In the genomic region with DNA sequence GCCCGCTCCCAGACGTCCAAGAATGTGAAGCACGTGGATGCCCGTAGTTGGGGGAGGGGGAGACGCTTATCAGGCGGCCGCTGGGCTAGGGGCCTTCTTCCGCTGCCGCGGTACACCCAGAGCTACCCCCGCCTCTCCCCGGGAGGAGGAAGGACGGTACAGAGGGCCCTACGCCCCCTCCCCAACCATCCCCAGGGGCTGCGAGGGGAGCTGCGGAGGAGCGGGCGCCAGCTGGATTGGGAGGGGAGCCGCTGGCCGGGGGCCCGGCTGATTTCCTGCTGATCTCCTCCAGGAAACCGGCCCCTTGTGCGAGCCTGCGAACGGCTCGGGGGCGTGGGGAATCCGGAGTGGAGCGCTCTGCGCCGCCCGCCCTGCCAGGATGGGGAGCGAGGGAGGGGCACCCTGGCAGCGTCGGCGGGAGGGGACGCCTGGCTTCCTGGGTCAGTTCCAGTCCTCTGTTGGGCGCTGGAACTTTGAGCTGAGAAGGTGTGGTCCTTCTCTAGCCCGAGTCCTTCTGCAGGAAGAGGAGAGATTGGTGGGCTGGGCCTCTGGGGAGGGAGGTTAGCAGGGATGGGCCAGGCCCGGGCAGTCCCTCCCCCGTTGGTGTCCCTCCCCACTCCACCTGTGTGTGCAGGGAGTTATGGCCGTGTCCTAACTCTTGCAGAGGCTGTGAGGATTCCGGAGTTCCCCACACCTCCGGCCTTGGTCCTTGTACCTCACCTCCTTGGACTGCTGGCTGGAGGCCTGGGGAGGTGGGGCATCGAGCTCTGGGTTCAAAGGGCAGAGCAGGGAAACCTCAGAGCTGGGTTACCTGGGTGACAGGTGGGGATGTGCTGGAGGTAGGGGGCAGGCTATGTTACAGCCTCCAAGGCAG, we compare ENCODE assay signal across 1 cellular context.
A peak's percentile ranks its signal among the peaks of the same experiment; 100 is the strongest.
TF ChIP-seq lines count a peak whose summit lies in the region.

No MANE protein-coding gene starts in this region.

TF ChIP-seq in HepG2, 621 proteins besides CTCF, POLR2A, EP300 and RAD21 (continued from another document and continues in another):
- TF ChIP-seq ZNF317 (CRISPR knock-in tag; IDR thresholded peaks at IDR 0.05): 0 out of 2 replicates have a peak, but pooled peaks have one; percentile 33
- TF ChIP-seq, protein P1, sequence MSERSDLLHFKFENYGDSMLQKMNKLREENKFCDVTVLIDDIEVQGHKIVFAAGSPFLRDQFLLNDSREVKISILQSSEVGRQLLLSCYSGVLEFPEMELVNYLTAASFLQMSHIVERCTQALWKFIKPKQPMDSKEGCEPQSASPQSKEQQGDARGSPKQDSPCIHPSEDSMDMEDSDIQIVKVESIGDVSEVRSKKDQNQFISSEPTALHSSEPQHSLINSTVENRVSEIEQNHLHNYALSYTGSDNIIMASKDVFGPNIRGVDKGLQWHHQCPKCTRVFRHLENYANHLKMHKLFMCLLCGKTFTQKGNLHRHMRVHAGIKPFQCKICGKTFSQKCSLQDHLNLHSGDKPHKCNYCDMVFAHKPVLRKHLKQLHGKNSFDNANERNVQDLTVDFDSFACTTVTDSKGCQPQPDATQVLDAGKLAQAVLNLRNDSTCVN (CRISPR knock-in tag; IDR thresholded peaks at IDR 0.05; ENCODE audit: borderline replicate concordance): peak; percentile 64; the same call in 1 of the 2 replicates
- TF ChIP-seq, protein P2, sequence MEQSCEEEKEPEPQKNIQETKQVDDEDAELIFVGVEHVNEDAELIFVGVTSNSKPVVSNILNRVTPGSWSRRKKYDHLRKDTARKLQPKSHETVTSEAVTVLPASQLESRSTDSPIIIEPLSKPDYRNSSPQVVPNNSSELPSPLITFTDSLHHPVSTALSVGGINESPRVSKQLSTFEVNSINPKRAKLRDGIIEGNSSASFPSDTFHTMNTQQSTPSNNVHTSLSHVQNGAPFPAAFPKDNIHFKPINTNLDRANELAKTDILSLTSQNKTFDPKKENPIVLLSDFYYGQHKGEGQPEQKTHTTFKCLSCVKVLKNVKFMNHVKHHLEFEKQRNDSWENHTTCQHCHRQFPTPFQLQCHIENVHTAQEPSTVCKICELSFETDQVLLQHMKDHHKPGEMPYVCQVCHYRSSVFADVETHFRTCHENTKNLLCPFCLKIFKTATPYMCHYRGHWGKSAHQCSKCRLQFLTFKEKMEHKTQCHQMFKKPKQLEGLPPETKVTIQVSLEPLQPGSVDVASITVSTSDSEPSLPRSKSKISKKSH (CRISPR knock-in tag; IDR thresholded peaks at IDR 0.05; ENCODE audit: borderline replicate concordance): peak; percentile 71; the same call in 1 of the 2 replicates
- peak in 1 of 2 experiments; percentile 52; a peak in 2 of 4 replicates for TF ChIP-seq KLF16 (CRISPR knock-in tag; IDR thresholded peaks at IDR 0.05)
- TF ChIP-seq ZNF329 (CRISPR knock-in tag; IDR thresholded peaks at IDR 0.05; ENCODE audit: low read depth): 0 out of 2 replicates have a peak, but pooled peaks have one; percentile 20
- TF ChIP-seq BORCS8-MEF2B (CRISPR knock-in tag; IDR thresholded peaks at IDR 0.05): peak; percentile 7; the same call in 1 of the 2 replicates
- TF ChIP-seq NFIB (CRISPR knock-in tag; IDR thresholded peaks at IDR 0.05; ENCODE audit: borderline replicate concordance): no peak
- peak; percentile 74 for TF ChIP-seq NR2C2 (CRISPR knock-in tag; IDR thresholded peaks at IDR 0.05; ENCODE audit: borderline replicate concordance)
- TF ChIP-seq SOX13 (IDR thresholded peaks at IDR 0.05): 0 out of 2 replicates have a peak, but pooled peaks have one; percentile 6
- peak in 1 of 2 experiments; percentile 30; a peak in 1 of 4 replicates for TF ChIP-seq SOX13 (CRISPR knock-in tag; conservative IDR thresholded peaks at IDR 0.05 in 1 of 2, IDR thresholded peaks at IDR 0.05 in 1 of 2)
- TF ChIP-seq, protein P3, sequence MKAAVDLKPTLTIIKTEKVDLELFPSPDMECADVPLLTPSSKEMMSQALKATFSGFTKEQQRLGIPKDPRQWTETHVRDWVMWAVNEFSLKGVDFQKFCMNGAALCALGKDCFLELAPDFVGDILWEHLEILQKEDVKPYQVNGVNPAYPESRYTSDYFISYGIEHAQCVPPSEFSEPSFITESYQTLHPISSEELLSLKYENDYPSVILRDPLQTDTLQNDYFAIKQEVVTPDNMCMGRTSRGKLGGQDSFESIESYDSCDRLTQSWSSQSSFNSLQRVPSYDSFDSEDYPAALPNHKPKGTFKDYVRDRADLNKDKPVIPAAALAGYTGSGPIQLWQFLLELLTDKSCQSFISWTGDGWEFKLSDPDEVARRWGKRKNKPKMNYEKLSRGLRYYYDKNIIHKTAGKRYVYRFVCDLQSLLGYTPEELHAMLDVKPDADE (CRISPR knock-in tag; IDR thresholded peaks at IDR 0.05): peak; percentile 46; the same call in 1 of the 2 replicates
- TF ChIP-seq ZNF33A (CRISPR knock-in tag; IDR thresholded peaks at IDR 0.05; ENCODE audit: borderline replicate concordance): 0 out of 2 replicates have a peak, but pooled peaks have one; percentile 10
- TF ChIP-seq XRCC5 (optimal IDR thresholded peaks at IDR 0.05; ENCODE audit: low read length): peak; percentile 57
- TF ChIP-seq, protein P4, sequence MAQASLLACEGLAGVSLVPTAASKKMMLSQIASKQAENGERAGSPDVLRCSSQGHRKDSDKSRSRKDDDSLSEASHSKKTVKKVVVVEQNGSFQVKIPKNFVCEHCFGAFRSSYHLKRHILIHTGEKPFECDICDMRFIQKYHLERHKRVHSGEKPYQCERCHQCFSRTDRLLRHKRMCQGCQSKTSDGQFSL (CRISPR knock-in tag; IDR thresholded peaks at IDR 0.05): peak; percentile 24; the same call in 1 of the 2 replicates
- peak; percentile 15; the same call in 1 of the 2 replicates for TF ChIP-seq FOXJ3 (CRISPR knock-in tag; IDR thresholded peaks at IDR 0.05; ENCODE audit: borderline replicate concordance)
- TF ChIP-seq, protein P5, sequence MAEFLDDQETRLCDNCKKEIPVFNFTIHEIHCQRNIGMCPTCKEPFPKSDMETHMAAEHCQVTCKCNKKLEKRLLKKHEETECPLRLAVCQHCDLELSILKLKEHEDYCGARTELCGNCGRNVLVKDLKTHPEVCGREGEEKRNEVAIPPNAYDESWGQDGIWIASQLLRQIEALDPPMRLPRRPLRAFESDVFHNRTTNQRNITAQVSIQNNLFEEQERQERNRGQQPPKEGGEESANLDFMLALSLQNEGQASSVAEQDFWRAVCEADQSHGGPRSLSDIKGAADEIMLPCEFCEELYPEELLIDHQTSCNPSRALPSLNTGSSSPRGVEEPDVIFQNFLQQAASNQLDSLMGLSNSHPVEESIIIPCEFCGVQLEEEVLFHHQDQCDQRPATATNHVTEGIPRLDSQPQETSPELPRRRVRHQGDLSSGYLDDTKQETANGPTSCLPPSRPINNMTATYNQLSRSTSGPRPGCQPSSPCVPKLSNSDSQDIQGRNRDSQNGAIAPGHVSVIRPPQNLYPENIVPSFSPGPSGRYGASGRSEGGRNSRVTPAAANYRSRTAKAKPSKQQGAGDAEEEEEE (CRISPR knock-in tag; IDR thresholded peaks at IDR 0.05; ENCODE audit: borderline replicate concordance): no peak; the same call in 1 of the 2 replicates
- TF ChIP-seq, protein P6, sequence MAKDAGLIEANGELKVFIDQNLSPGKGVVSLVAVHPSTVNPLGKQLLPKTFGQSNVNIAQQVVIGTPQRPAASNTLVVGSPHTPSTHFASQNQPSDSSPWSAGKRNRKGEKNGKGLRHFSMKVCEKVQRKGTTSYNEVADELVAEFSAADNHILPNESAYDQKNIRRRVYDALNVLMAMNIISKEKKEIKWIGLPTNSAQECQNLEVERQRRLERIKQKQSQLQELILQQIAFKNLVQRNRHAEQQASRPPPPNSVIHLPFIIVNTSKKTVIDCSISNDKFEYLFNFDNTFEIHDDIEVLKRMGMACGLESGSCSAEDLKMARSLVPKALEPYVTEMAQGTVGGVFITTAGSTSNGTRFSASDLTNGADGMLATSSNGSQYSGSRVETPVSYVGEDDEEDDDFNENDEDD (CRISPR knock-in tag; IDR thresholded peaks at IDR 0.05; ENCODE audit: borderline replicate concordance): peak; percentile 56; the same call in 1 of the 2 replicates
- peak; percentile 52; the same call in 1 of the 2 replicates for TF ChIP-seq ISL2 (CRISPR knock-in tag; IDR thresholded peaks at IDR 0.05)
- TF ChIP-seq HOXA3 (CRISPR knock-in tag; IDR thresholded peaks at IDR 0.05): peak; percentile 69; the same call in 1 of the 2 replicates
- TF ChIP-seq, protein P7, sequence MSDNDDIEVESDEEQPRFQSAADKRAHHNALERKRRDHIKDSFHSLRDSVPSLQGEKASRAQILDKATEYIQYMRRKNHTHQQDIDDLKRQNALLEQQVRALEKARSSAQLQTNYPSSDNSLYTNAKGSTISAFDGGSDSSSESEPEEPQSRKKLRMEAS (IDR thresholded peaks at IDR 0.05): peak; percentile 96
- peak; percentile 63; the same call in 1 of the 2 replicates for TF ChIP-seq ZBTB20 (CRISPR knock-in tag; IDR thresholded peaks at IDR 0.05; ENCODE audit: borderline replicate concordance, low read depth)
- no peak; the same call in 1 of the 2 replicates for TF ChIP-seq SIX1 (CRISPR knock-in tag; IDR thresholded peaks at IDR 0.05; ENCODE audit: borderline replicate concordance)
- TF ChIP-seq ZNF543 (CRISPR knock-in tag; IDR thresholded peaks at IDR 0.05): peak; percentile 96
- TF ChIP-seq ZNF839 (CRISPR knock-in tag; IDR thresholded peaks at IDR 0.05; ENCODE audit: borderline replicate concordance): peak; percentile 60; the same call in 1 of the 2 replicates
- 0 out of 2 replicates have a peak, but pooled peaks have one; percentile 60 for TF ChIP-seq ZNF446 (CRISPR knock-in tag; IDR thresholded peaks at IDR 0.05)
- TF ChIP-seq GTF3A (CRISPR knock-in tag; conservative IDR thresholded peaks at IDR 0.05): peak; percentile 92
- peak; percentile 74; the same call in 1 of the 2 replicates for TF ChIP-seq ZNF546 (CRISPR knock-in tag; conservative IDR thresholded peaks at IDR 0.05)
- TF ChIP-seq, protein P8, sequence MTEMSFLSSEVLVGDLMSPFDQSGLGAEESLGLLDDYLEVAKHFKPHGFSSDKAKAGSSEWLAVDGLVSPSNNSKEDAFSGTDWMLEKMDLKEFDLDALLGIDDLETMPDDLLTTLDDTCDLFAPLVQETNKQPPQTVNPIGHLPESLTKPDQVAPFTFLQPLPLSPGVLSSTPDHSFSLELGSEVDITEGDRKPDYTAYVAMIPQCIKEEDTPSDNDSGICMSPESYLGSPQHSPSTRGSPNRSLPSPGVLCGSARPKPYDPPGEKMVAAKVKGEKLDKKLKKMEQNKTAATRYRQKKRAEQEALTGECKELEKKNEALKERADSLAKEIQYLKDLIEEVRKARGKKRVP (CRISPR knock-in tag; IDR thresholded peaks at IDR 0.05): peak in 1 of 2 experiments; percentile 79; a peak in 2 of 4 replicates
- TF ChIP-seq HOXA7 (CRISPR knock-in tag; IDR thresholded peaks at IDR 0.05): no peak
- TF ChIP-seq ZNF772 (CRISPR knock-in tag; IDR thresholded peaks at IDR 0.05): peak; percentile 20; the same call in 1 of the 2 replicates
- peak; percentile 70 for TF ChIP-seq ARNTL (CRISPR knock-in tag; IDR thresholded peaks at IDR 0.05)
- peak; percentile 39; the same call in 1 of the 2 replicates for TF ChIP-seq MIER3 (CRISPR knock-in tag; IDR thresholded peaks at IDR 0.05; ENCODE audit: borderline replicate concordance)
- TF ChIP-seq, protein P9, sequence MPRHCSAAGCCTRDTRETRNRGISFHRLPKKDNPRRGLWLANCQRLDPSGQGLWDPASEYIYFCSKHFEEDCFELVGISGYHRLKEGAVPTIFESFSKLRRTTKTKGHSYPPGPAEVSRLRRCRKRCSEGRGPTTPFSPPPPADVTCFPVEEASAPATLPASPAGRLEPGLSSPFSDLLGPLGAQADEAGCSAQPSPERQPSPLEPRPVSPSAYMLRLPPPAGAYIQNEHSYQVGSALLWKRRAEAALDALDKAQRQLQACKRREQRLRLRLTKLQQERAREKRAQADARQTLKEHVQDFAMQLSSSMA (CRISPR knock-in tag; IDR thresholded peaks at IDR 0.05): 0 out of 2 replicates have a peak, but pooled peaks have one; percentile 45
- TF ChIP-seq MED8 (CRISPR knock-in tag; IDR thresholded peaks at IDR 0.05; ENCODE audit: insufficient replicate concordance): peak; percentile 31
- no peak; the same call in none of the 2 replicates for TF ChIP-seq RXRA (CRISPR knock-in tag; IDR thresholded peaks at IDR 0.05)
- TF ChIP-seq CEBPG (CRISPR knock-in tag; IDR thresholded peaks at IDR 0.05): no peak; the same call in 1 of the 2 replicates
- TF ChIP-seq, protein P10, sequence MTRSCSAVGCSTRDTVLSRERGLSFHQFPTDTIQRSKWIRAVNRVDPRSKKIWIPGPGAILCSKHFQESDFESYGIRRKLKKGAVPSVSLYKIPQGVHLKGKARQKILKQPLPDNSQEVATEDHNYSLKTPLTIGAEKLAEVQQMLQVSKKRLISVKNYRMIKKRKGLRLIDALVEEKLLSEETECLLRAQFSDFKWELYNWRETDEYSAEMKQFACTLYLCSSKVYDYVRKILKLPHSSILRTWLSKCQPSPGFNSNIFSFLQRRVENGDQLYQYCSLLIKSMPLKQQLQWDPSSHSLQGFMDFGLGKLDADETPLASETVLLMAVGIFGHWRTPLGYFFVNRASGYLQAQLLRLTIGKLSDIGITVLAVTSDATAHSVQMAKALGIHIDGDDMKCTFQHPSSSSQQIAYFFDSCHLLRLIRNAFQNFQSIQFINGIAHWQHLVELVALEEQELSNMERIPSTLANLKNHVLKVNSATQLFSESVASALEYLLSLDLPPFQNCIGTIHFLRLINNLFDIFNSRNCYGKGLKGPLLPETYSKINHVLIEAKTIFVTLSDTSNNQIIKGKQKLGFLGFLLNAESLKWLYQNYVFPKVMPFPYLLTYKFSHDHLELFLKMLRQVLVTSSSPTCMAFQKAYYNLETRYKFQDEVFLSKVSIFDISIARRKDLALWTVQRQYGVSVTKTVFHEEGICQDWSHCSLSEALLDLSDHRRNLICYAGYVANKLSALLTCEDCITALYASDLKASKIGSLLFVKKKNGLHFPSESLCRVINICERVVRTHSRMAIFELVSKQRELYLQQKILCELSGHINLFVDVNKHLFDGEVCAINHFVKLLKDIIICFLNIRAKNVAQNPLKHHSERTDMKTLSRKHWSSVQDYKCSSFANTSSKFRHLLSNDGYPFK (CRISPR knock-in tag; IDR thresholded peaks at IDR 0.05; ENCODE audit: borderline replicate concordance): peak; percentile 70; the same call in 1 of the 2 replicates
- no peak for TF ChIP-seq BRCA1 (CRISPR knock-in tag; IDR thresholded peaks at IDR 0.05)
- TF ChIP-seq, protein P11, sequence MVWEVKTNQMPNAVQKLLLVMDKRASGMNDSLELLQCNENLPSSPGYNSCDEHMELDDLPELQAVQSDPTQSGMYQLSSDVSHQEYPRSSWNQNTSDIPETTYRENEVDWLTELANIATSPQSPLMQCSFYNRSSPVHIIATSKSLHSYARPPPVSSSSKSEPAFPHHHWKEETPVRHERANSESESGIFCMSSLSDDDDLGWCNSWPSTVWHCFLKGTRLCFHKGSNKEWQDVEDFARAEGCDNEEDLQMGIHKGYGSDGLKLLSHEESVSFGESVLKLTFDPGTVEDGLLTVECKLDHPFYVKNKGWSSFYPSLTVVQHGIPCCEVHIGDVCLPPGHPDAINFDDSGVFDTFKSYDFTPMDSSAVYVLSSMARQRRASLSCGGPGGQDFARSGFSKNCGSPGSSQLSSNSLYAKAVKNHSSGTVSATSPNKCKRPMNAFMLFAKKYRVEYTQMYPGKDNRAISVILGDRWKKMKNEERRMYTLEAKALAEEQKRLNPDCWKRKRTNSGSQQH (CRISPR knock-in tag; IDR thresholded peaks at IDR 0.05; ENCODE audit: low read depth): peak; percentile 68; the same call in 1 of the 2 replicates
